9 cellular contexts compared by ENCODE assay signal in the genomic region with DNA sequence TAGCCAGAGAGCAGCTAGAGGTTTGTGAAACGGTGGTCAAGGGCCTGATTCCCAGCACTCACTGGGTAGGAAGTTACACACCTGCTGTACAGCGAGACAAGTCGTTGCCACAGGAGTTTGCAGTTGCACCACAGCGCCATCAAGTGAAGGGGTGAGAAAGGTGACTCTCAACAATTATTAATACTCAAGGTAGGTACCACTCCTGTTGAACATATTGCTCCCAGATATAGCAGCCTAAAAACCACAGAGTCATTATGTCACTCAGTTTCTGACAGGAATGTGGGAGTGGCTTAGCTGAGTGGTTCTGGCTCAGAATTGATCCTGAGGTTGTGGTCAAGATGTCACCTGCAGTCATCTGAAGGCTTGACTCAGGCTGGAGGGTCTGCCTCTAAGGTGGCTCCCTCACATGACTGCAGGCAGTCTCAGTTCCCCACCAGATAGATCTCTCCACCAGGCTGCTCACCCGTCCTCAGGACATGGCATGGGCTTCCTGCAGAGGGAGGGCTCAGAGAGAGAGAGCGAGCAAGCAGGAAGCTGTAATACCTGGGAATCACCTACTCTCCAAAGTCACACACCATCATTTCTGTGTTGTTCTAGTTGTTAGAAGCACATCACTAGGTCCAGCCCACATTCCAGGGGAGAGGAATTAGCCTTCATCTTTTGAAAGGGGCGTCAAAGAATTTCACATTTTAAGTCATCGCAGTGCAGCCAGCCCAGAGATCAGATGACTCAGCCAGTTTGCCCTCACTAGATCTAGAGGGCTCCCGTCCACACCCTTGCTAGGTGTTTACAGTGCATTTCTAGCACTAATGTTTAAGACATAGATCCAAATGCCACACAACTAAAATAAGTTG. TPM values are rescaled to one million over a fixed set of nuclear protein-coding genes. Genes with fewer than 3 reads are reported as not detected.
DNase-seq lines count a peak whose midpoint lies in the region; ATAC-seq and TF ChIP-seq lines count a peak whose summit lies in the region.
"Had no signal": no experiment of that assay in that cellular context is flagged by ENCODE, and none has a peak within 500 bp of the region (broad histone marks: within the 10 kb centered on the region; RNA-seq: fewer than 3 reads in every experiment).

No MANE protein-coding gene starts in this region.

- H3K27ac ChIP-seq in RWPE1, result no peak overlapping the region
- H3K27ac ChIP-seq in colonic mucosa, result no peak overlapping the region
- H3K27ac ChIP-seq: KMS-11 had no signal

- no peak for ATAC-seq in GM19328 (IDR thresholded peaks at IDR 0.05; ENCODE audit: unreplicated experiment)

- H3K9me3 ChIP-seq in colonic mucosa, result no peaks in the 10 kb centered on the region

- H3K4me1 ChIP-seq in colonic mucosa, result no peaks in the 10 kb centered on the region

- POLR2A ChIA-PET in HEK293T (lab: Yijun Ruan, JAX) (no interaction called here), RWPE1 (lab: Yijun Ruan, JAX; ENCODE audit: low non-redundant PET) (no interaction called here)

- no peaks in the 10 kb centered on the region for H3K36me3 ChIP-seq in colonic mucosa

- CTCF ChIA-PET in HEK293T (lab: Yijun Ruan, JAX), result interaction anchor here (0.8 kb wide), 1 partner anchor 18 kb away, joined by 3 read pairs; no protein-coding TSS in a partner anchor
- CTCF ChIA-PET in RWPE1 (lab: Yijun Ruan, JAX), result no interaction called here

- peak; percentile 63 for DNase-seq in EL
- DNase-seq in HEK293T (ENCODE audit: extremely low spot score), result peak; percentile 44
- peak; percentile 31 for DNase-seq in RWPE1 (ENCODE audit: low spot score)
- DNase-seq in colonic mucosa, result peak; percentile 70
- DNase-seq in stimulated activated CD4-positive, alpha-beta T cell treated with anti-CD3 and anti-CD28 coated beads, Interleukin-4, amount 100 ng/mL, for 1 hour, result peak; percentile 32
- no peak for DNase-seq in NCI-H345 (lab: John Stamatoyannopoulos, UW)
- no peak for DNase-seq in SW 1271 (lab: John Stamatoyannopoulos, UW)

- TF ChIP-seq CTCF in RWPE1 (conservative IDR thresholded peaks at IDR 0.05; ENCODE audit: low read depth), result no peak
- TF ChIP-seq CTCF in colonic mucosa (IDR thresholded peaks at IDR 0.05), result peak; percentile 41

- no peak overlapping the region for H3K4me3 ChIP-seq in colonic mucosa

- no peak overlapping the region for H3K9ac ChIP-seq in colonic mucosa (ENCODE audit: low read depth in 2 of 2, low read length in 2 of 2)
- H3K9ac ChIP-seq: KMS-11 had no signal

- H3K27me3 ChIP-seq in colonic mucosa, result no peaks in the 10 kb centered on the region

- intact Hi-C loops in colonic mucosa (cut with DNase I), result loop anchor here (5.0 kb wide), 1 partner anchor 97 kb away; no protein-coding TSS in a partner anchor

TF ChIP-seq in HEK293T, 16 proteins besides CTCF, POLR2A, EP300 and RAD21:
- TF ChIP-seq SP1 (IDR thresholded peaks at IDR 0.05) (no peak), L3MBTL2 (conservative IDR thresholded peaks at IDR 0.05) (no peak)

RNA-seq across cellular contexts. Expression of a gene that starts 17.0 kb away (rescaled TPM):
- 10 to 100 TPM; 53.9 to 69.0 TPM for total RNA-seq in colonic mucosa

RNA-seq across cellular contexts. Expression of a gene that starts 51.9 kb away (rescaled TPM):
- 10 to 100 TPM; 24.0 to 25.2 TPM for total RNA-seq in colonic mucosa

Comparison
In these comparisons a context has a peak if more than half of its experiments do, and no peak if none do; other contexts are left out.
1. DNase-seq: peak in EL (single experiment), HEK293T (single experiment), RWPE1 (single experiment), colonic mucosa (single experiment) and stimulated activated CD4-positive, alpha-beta T cell treated with anti-CD3 and anti-CD28 coated beads, Interleukin-4, amount 100 ng/mL, for 1 hour (single experiment); none in NCI-H345 (single experiment) and SW 1271 (0 of 2).